In the genomic region with DNA sequence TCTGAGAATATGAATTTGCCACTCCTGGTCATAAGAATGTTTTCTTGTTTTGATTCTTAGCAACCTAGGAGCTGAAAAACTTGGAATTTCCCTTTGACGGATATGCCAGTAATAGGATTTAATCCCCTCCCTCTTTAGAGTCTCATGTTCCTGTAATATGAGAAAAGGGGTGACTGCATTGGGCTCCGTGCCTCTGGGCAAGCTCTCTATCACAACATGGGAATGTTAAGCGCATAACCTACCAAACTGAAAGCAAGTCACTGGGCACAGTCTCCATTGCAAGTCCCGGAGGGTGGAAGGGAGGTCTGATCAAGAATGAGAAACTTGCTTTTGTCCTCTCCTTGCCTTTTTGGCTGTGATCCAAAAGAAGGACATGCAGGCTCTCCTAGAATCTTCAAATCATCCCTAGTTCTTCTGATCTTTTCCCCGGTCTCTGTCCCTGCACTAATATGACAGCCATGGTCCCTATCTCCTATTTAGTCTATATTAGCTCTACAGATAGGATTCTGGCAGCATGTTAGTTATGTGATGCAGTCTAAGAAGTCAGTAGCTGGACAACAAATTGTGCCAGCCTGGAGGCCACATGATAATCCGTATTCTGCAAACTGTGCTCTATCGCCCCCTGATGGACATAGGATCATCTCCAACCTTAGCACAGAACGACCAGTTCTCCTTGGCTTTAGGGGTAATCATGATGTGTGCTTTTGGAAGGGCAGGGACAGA, we compare ENCODE assay signal across 1 cellular context.
A peak's percentile ranks its signal among the peaks of the same experiment; 100 is the strongest.
TF ChIP-seq lines count a peak whose summit lies in the region.

No MANE protein-coding gene starts in this region.

TF ChIP-seq in K562, 482 proteins besides CTCF, POLR2A, EP300 and RAD21 (continued from another document and continues in another):
- TF ChIP-seq, protein P1, sequence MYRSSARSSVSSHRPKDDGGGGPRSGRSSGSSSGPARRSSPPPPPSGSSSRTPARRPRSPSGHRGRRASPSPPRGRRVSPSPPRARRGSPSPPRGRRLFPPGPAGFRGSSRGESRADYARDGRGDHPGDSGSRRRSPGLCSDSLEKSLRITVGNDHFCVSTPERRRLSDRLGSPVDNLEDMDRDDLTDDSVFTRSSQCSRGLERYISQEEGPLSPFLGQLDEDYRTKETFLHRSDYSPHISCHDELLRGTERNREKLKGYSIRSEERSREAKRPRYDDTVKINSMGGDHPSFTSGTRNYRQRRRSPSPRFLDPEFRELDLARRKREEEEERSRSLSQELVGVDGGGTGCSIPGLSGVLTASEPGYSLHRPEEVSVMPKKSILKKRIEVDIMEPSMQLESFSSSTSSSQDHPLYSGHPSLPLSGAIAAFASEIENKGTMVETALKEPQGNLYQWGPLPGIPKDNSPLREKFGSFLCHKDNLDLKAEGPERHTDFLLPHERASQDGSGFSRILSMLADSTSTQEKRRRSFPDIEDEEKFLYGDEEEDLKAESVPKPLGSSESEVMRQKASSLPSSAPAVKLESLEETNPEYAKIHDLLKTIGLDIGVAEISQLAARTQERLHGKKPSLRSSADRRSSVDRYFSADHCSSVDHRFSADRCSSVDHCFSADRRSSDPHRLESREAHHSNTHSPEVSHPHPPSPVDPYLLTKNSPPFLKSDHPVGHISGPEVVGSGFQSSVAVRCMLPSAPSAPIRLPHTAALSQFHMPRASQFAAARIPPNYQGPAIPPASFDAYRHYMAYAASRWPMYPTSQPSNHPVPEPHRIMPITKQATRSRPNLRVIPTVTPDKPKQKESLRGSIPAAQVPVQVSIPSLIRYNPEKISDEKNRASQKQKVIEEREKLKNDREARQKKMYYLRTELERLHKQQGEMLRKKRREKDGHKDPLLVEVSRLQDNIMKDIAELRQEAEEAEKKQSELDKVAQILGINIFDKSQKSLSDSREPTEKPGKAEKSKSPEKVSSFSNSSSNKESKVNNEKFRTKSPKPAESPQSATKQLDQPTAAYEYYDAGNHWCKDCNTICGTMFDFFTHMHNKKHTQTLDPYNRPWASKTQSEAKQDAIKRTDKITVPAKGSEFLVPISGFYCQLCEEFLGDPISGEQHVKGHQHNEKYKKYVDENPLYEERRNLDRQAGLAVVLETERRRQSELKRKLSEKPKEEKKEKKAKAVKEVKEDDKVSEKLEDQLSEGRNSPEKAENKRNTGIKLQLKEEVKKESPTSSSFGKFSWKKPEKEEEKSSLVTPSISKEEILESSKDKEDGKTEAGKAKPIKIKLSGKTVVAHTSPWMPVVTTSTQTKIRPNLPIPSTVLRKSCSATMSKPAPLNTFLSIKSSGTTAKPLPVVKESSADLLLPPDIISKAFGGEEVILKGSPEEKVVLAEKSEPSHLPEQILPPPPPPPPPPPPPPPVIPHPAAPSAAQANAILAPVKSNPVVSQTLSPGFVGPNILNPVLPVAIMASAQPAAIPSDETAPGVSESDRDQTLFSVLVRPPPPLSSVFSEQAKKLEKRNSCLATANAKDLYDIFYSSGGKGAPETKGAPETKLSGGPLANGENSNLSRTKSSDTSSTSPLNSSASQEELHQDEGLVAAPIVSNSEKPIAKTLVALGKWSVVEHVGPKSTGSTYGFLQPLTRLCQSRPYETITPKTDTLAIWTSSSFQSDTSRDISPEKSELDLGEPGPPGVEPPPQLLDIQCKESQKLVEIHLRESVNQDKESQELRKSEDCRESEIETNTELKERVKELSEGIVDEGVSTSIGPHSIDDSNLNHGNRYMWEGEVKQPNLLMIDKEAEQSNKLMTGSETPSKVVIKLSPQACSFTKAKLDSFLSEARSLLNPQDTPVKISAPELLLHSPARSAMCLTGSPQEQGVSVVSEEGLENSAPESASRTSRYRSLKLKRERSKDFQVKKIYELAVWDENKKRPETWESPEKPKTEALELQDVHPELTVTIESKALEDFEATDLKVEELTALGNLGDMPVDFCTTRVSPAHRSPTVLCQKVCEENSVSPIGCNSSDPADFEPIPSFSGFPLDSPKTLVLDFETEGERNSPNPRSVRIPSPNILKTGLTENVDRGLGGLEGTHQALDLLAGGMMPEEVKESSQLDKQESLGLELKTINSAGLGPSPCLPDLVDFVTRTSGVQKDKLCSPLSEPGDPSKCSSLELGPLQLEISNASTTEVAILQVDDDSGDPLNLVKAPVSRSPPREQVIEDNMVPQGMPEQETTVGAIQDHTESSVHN (IDR thresholded peaks at IDR 0.05; ENCODE audit: borderline replicate concordance in 1 of 2, low read depth in 1 of 2) = no peak
- peak; percentile 42; the same call in 1 of the 2 replicates for TF ChIP-seq CTBP1 (IDR thresholded peaks at IDR 0.05; ENCODE audit: borderline replicate concordance)
- TF ChIP-seq RBM15 (IDR thresholded peaks at IDR 0.05; ENCODE audit: insufficient read depth, low read length) = no peak
- TF ChIP-seq MBD2 (IDR thresholded peaks at IDR 0.05; ENCODE audit: borderline replicate concordance, low read depth) = no peak
- TF ChIP-seq, protein P2, sequence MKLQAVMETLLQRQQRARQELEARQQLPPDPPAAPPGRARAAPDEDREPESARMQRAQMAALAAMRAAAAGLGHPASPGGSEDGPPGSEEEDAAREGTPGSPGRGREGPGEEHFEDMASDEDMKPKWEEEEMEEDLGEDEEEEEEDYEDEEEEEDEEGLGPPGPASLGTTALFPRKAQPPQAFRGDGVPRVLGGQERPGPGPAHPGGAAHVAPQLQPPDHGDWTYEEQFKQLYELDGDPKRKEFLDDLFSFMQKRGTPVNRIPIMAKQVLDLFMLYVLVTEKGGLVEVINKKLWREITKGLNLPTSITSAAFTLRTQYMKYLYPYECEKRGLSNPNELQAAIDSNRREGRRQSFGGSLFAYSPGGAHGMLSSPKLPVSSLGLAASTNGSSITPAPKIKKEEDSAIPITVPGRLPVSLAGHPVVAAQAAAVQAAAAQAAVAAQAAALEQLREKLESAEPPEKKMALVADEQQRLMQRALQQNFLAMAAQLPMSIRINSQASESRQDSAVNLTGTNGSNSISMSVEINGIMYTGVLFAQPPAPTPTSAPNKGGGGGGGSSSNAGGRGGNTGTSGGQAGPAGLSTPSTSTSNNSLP (IDR thresholded peaks at IDR 0.05; ENCODE audit: borderline replicate concordance, low read depth, low read length) = no peak
- no peak for TF ChIP-seq ZNF668 (CRISPR knock-in tag; IDR thresholded peaks at IDR 0.05)
- no peak for TF ChIP-seq PHF20 (IDR thresholded peaks at IDR 0.05; ENCODE audit: partially characterized antibody)
- TF ChIP-seq CBX5 (IDR thresholded peaks at IDR 0.05; ENCODE audit: borderline replicate concordance, low read depth) = peak; percentile 57; the same call in 1 of the 2 replicates
- TF ChIP-seq ADNP (tag; IDR thresholded peaks at IDR 0.05) = no peak
- no peak for TF ChIP-seq COPS2 (conservative IDR thresholded peaks at IDR 0.05)
- no peak for TF ChIP-seq TEAD1 (CRISPR knock-in tag; IDR thresholded peaks at IDR 0.05)
- no peak for TF ChIP-seq ASH1L (IDR thresholded peaks at IDR 0.05; ENCODE audit: borderline replicate concordance, low read depth, partially characterized antibody)
- TF ChIP-seq PPARD (CRISPR knock-in tag; IDR thresholded peaks at IDR 0.05) = no peak
- TF ChIP-seq GABPB2 (CRISPR knock-in tag; conservative IDR thresholded peaks at IDR 0.05) = no peak
- no peak for TF ChIP-seq WHSC1 (IDR thresholded peaks at IDR 0.05; ENCODE audit: low read length)
- no peak for TF ChIP-seq ZNF766 (CRISPR knock-in tag; conservative IDR thresholded peaks at IDR 0.05)
- TF ChIP-seq ZNF197 (CRISPR knock-in tag; IDR thresholded peaks at IDR 0.05; ENCODE audit: low read depth) = no peak
- 0 out of 2 replicates have a peak, but pooled peaks have one; percentile 51 for TF ChIP-seq CC2D1A (IDR thresholded peaks at IDR 0.05)
- TF ChIP-seq SNRNP70 (optimal IDR thresholded peaks at IDR 0.05; ENCODE audit: low read depth, low read length) = no peak
- TF ChIP-seq, protein P3, sequence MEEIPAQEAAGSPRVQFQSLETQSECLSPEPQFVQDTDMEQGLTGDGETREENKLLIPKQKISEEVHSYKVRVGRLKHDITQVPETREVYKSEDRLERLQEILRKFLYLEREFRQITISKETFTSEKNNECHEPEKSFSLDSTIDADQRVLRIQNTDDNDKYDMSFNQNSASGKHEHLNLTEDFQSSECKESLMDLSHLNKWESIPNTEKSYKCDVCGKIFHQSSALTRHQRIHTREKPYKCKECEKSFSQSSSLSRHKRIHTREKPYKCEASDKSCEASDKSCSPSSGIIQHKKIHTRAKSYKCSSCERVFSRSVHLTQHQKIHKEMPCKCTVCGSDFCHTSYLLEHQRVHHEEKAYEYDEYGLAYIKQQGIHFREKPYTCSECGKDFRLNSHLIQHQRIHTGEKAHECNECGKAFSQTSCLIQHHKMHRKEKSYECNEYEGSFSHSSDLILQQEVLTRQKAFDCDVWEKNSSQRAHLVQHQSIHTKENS (CRISPR knock-in tag; IDR thresholded peaks at IDR 0.05) = no peak
- TF ChIP-seq SIX5 (IDR thresholded peaks at IDR 0.05; ENCODE audit: borderline replicate concordance in 1 of 2, insufficient read depth in 1 of 2, low read depth in 1 of 2, low read length in 2 of 2) = no peak
- no peak for TF ChIP-seq POLR2H (tag; IDR thresholded peaks at IDR 0.05; ENCODE audit: low read depth)
- no peak for TF ChIP-seq FOS (IDR thresholded peaks at IDR 0.05; ENCODE audit: extremely low read depth, insufficient read length)
- no peak for TF ChIP-seq PHF8 (IDR thresholded peaks at IDR 0.05; ENCODE audit: borderline replicate concordance, low read length)
- TF ChIP-seq HDAC6 (IDR thresholded peaks at IDR 0.05; ENCODE audit: low read depth, low read length) = no peak
- TF ChIP-seq BRF1 (IDR thresholded peaks at IDR 0.05; ENCODE audit: borderline replicate concordance, extremely low read depth, insufficient read length) = no peak
- TF ChIP-seq SMARCA5 (IDR thresholded peaks at IDR 0.05) = peak; percentile 52; the same call in 1 of the 2 replicates
- TF ChIP-seq, protein P4, sequence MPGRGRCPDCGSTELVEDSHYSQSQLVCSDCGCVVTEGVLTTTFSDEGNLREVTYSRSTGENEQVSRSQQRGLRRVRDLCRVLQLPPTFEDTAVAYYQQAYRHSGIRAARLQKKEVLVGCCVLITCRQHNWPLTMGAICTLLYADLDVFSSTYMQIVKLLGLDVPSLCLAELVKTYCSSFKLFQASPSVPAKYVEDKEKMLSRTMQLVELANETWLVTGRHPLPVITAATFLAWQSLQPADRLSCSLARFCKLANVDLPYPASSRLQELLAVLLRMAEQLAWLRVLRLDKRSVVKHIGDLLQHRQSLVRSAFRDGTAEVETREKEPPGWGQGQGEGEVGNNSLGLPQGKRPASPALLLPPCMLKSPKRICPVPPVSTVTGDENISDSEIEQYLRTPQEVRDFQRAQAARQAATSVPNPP (IDR thresholded peaks at IDR 0.05; ENCODE audit: borderline replicate concordance, insufficient read depth, insufficient read length) = no peak
- TF ChIP-seq JUND (IDR thresholded peaks at IDR 0.05; ENCODE audit: borderline replicate concordance, low read depth, low read length) = no peak
- TF ChIP-seq JUND (tag; IDR thresholded peaks at IDR 0.05; ENCODE audit: borderline replicate concordance, low read depth, low read length) = 0 out of 3 replicates have a peak, but pooled peaks have one; percentile 35
- TF ChIP-seq, protein P5, sequence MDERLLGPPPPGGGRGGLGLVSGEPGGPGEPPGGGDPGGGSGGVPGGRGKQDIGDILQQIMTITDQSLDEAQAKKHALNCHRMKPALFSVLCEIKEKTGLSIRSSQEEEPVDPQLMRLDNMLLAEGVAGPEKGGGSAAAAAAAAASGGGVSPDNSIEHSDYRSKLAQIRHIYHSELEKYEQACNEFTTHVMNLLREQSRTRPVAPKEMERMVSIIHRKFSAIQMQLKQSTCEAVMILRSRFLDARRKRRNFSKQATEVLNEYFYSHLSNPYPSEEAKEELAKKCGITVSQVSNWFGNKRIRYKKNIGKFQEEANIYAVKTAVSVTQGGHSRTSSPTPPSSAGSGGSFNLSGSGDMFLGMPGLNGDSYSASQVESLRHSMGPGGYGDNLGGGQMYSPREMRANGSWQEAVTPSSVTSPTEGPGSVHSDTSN (CRISPR knock-in tag; IDR thresholded peaks at IDR 0.05; ENCODE audit: low read depth) = no peak
- TF ChIP-seq, protein P5 (tag; conservative IDR thresholded peaks at IDR 0.05; ENCODE audit: low read depth) = no peak
- TF ChIP-seq ZNF134 (CRISPR knock-in tag; conservative IDR thresholded peaks at IDR 0.05) = no peak
- no peak for TF ChIP-seq ZNF143 (CRISPR knock-in tag; IDR thresholded peaks at IDR 0.05)
- no peak for TF ChIP-seq MEIS2 (IDR thresholded peaks at IDR 0.05; ENCODE audit: partially characterized antibody)
- TF ChIP-seq SAP30 (IDR thresholded peaks at IDR 0.05; ENCODE audit: borderline replicate concordance, insufficient read depth, low read depth, low read length, poor library complexity, severe bottlenecking) = no peak
- TF ChIP-seq GTF2A2 (tag; IDR thresholded peaks at IDR 0.05) = no peak
- no peak for TF ChIP-seq FOSL1 (tag; conservative IDR thresholded peaks at IDR 0.05)
- TF ChIP-seq SRSF7 (optimal IDR thresholded peaks at IDR 0.05; ENCODE audit: low read depth, low read length) = no peak
- TF ChIP-seq ZNF75A (CRISPR knock-in tag; IDR thresholded peaks at IDR 0.05) = no peak
- TF ChIP-seq ZNF354B (CRISPR knock-in tag; IDR thresholded peaks at IDR 0.05) = no peak
- no peak for TF ChIP-seq ZBTB8A (IDR thresholded peaks at IDR 0.05; ENCODE audit: partially characterized antibody)
- no peak for TF ChIP-seq ZNF507 (tag; conservative IDR thresholded peaks at IDR 0.05)
- 0 out of 2 replicates have a peak, but pooled peaks have one; percentile 12 for TF ChIP-seq RB1 (IDR thresholded peaks at IDR 0.05; ENCODE audit: low read depth)
- no peak for TF ChIP-seq SRSF3 (IDR thresholded peaks at IDR 0.05; ENCODE audit: insufficient read depth, low read length)
- TF ChIP-seq NRF1 (conservative IDR thresholded peaks at IDR 0.05 in 1 of 2, IDR thresholded peaks at IDR 0.05 in 1 of 2) = no peak
- peak; percentile 54; the same call in 1 of the 2 replicates for TF ChIP-seq L3MBTL2 (IDR thresholded peaks at IDR 0.05)
- peak; percentile 64 for TF ChIP-seq SMC3 (conservative IDR thresholded peaks at IDR 0.05; ENCODE audit: insufficient read depth, low read depth, low read length)
- TF ChIP-seq ZFP36 (IDR thresholded peaks at IDR 0.05; ENCODE audit: low read depth, low read length, partially characterized antibody) = no peak
- TF ChIP-seq SMAD4 (CRISPR knock-in tag; conservative IDR thresholded peaks at IDR 0.05) = no peak
- TF ChIP-seq, protein P6, sequence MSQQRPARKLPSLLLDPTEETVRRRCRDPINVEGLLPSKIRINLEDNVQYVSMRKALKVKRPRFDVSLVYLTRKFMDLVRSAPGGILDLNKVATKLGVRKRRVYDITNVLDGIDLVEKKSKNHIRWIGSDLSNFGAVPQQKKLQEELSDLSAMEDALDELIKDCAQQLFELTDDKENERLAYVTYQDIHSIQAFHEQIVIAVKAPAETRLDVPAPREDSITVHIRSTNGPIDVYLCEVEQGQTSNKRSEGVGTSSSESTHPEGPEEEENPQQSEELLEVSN (IDR thresholded peaks at IDR 0.05; ENCODE audit: borderline replicate concordance in 1 of 2, extremely low read depth in 1 of 2, insufficient read depth in 1 of 2, insufficient read length in 1 of 2, low read depth in 1 of 2, low read length in 1 of 2, poor library complexity in 1 of 2, severe bottlenecking in 1 of 2) = no peak
- peak; percentile 57; the same call in 1 of the 2 replicates for TF ChIP-seq HDAC2 (IDR thresholded peaks at IDR 0.05)
- no peak for TF ChIP-seq U2AF1 (optimal IDR thresholded peaks at IDR 0.05; ENCODE audit: low read depth, low read length)
- no peak for TF ChIP-seq HNRNPUL1 (IDR thresholded peaks at IDR 0.05; ENCODE audit: low read length)
